ENCODE assay signal across 1 cellular context in the genomic region with DNA sequence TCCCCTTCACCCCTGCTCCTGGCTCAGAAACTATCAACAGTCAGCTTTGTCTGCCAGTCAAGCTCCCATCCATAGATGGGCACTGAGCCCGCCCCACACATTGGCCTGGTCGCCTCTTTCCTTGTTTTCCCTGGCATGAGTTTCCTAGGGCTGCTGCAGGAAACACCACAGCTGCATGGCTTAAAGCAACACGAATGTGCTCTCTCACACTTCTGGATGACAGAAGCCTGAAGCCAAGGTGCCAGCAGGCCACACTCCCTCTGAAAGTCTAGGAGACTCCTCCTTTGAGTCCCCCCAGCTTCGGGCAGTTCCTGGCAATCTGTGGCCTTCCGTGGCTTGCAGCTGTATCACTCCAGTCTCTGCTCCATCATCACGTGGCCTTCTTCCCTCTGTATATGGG.
TF ChIP-seq lines count a peak whose summit lies in the region.

No MANE protein-coding gene starts in this region.

TF ChIP-seq in GM23338, 12 proteins besides CTCF, POLR2A, EP300 and RAD21 (continued from another document):
- TF ChIP-seq, protein P1, sequence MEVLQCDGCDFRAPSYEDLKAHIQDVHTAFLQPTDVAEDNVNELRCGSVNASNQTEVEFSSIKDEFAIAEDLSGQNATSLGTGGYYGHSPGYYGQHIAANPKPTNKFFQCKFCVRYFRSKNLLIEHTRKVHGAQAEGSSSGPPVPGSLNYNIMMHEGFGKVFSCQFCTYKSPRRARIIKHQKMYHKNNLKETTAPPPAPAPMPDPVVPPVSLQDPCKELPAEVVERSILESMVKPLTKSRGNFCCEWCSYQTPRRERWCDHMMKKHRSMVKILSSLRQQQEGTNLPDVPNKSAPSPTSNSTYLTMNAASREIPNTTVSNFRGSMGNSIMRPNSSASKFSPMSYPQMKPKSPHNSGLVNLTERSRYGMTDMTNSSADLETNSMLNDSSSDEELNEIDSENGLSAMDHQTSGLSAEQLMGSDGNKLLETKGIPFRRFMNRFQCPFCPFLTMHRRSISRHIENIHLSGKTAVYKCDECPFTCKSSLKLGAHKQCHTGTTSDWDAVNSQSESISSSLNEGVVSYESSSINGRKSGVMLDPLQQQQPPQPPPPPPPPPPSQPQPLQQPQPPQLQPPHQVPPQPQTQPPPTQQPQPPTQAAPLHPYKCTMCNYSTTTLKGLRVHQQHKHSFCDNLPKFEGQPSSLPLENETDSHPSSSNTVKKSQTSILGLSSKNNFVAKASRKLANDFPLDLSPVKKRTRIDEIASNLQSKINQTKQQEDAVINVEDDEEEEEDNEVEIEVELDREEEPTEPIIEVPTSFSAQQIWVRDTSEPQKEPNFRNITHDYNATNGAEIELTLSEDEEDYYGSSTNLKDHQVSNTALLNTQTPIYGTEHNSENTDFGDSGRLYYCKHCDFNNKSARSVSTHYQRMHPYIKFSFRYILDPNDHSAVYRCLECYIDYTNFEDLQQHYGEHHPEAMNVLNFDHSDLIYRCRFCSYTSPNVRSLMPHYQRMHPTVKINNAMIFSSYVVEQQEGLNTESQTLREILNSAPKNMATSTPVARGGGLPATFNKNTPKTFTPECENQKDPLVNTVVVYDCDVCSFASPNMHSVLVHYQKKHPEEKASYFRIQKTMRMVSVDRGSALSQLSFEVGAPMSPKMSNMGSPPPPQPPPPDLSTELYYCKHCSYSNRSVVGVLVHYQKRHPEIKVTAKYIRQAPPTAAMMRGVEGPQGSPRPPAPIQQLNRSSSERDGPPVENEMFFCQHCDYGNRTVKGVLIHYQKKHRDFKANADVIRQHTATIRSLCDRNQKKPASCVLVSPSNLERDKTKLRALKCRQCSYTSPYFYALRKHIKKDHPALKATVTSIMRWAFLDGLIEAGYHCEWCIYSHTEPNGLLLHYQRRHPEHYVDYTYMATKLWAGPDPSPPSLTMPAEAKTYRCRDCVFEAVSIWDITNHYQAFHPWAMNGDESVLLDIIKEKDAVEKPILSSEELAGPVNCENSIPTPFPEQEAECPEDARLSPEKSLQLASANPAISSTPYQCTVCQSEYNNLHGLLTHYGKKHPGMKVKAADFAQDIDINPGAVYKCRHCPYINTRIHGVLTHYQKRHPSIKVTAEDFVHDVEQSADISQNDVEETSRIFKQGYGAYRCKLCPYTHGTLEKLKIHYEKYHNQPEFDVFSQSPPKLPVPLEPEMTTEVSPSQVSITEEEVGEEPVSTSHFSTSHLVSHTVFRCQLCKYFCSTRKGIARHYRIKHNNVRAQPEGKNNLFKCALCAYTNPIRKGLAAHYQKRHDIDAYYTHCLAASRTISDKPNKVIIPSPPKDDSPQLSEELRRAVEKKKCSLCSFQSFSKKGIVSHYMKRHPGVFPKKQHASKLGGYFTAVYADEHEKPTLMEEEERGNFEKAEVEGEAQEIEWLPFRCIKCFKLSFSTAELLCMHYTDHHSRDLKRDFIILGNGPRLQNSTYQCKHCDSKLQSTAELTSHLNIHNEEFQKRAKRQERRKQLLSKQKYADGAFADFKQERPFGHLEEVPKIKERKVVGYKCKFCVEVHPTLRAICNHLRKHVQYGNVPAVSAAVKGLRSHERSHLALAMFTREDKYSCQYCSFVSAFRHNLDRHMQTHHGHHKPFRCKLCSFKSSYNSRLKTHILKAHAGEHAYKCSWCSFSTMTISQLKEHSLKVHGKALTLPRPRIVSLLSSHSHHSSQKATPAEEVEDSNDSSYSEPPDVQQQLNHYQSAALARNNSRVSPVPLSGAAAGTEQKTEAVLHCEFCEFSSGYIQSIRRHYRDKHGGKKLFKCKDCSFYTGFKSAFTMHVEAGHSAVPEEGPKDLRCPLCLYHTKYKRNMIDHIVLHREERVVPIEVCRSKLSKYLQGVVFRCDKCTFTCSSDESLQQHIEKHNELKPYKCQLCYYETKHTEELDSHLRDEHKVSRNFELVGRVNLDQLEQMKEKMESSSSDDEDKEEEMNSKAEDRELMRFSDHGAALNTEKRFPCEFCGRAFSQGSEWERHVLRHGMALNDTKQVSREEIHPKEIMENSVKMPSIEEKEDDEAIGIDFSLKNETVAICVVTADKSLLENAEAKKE (CRISPR knock-in tag; IDR thresholded peaks at IDR 0.05), result no peak
TF ChIP-seq in GM23338: peak in this region for 0.
